ENCODE assay signal across 39 cellular contexts in genomic region chr18:54426085-54426665, GRCh38.
"Had no signal": no experiment of that assay in that cellular context is flagged by ENCODE, and none has a peak within 500 bp of the region (broad histone marks: within the 10 kb centered on the region; RNA-seq: fewer than 3 reads in every experiment).

No MANE protein-coding gene starts in this region.

- H3K4me1 ChIP-seq: adrenal gland, body of pancreas, breast epithelium had no signal

- H3K27me3 ChIP-seq: adrenal gland, body of pancreas, brain microvascular endothelial cell, breast epithelium had no signal

- H3K4me3 Mint-ChIP-seq: activated CD4-positive, alpha-beta memory T cell treated with anti-CD3 and anti-CD28 coated beads, Interleukin-2, amount 10 ng/mL, durations not matched to agents 7 days and 5 days; activated CD4-positive, alpha-beta T cell treated with anti-CD3 and anti-CD28 coated beads for 36 hours; activated CD4-positive, alpha-beta T cell treated with anti-CD3 and anti-CD28 coated beads, Interleukin-2, amount 10 ng/mL, durations not matched to agents 7 days and 5 days; activated CD8-positive, alpha-beta memory T cell treated with anti-CD3 and anti-CD28 coated beads, Interleukin-2, amount 10 ng/mL, durations not matched to agents 7 days and 5 days; activated CD8-positive, alpha-beta T cell treated with anti-CD3 and anti-CD28 coated beads, Interleukin-2, amount 10 ng/mL, durations not matched to agents 7 days and 5 days; activated naive CD4-positive, alpha-beta T cell treated with anti-CD3 and anti-CD28 coated beads for 36 hours; activated naive CD8-positive, alpha-beta T cell treated with anti-CD3 and anti-CD28 coated beads for 36 hours; activated T-cell treated with anti-CD3 and anti-CD28 coated beads, Interleukin-2, amount 50 U/mL, for 24 hours; activated T-cell treated with anti-CD3 and anti-CD28 coated beads, Interleukin-2, amount 50 U/mL, for 72 hours; activated T-helper 1 cell treated with anti-CD3 and anti-CD28 coated beads, Interleukin-12 subunit alpha, Interleukin-12 subunit beta, Interleukin-2, Interleukin-4 antibody, amounts not matched to agents 30 ng/mL and 10 ng/mL and 1 ng/mL, durations not matched to agents 14 hours and 24 hours and 36 hours; activated T-helper 17 cell treated with anti-CD3 and anti-CD28 coated beads, Interleukin-2, amount 50 U/mL, for 72 hours; T-helper 1 cell treated with Interleukin-12 subunit alpha and Interleukin-12 subunit beta and Interleukin-4 antibody, amounts not matched to agents 30 μg/mL and 1 μg/mL, for 36 hours; T-helper 2 cell treated with Interferon-gamma antibody and Interleukin-4, amounts not matched to agents 5 μg/mL and 100 μg/mL, for 36 hours; WTC11 had no signal

- H3K4me3 ChIP-seq: adrenal gland, body of pancreas, breast epithelium had no signal

- H3K36me3 Mint-ChIP-seq: activated CD8-positive, alpha-beta memory T cell treated with anti-CD3 and anti-CD28 coated beads, Interleukin-2, amount 10 ng/mL, durations not matched to agents 7 days and 5 days; activated naive CD4-positive, alpha-beta T cell treated with anti-CD3 and anti-CD28 coated beads, Interleukin-2, amount 50 U/mL, for 72 hours; activated naive CD8-positive, alpha-beta T cell treated with anti-CD3 and anti-CD28 coated beads for 36 hours; WTC11 had no signal

- H3K36me3 ChIP-seq: adrenal gland, brain microvascular endothelial cell, breast epithelium, WERI-Rb-1 had no signal

- H3K27ac ChIP-seq: adrenal gland, body of pancreas, brain microvascular endothelial cell, breast epithelium, WERI-Rb-1 had no signal

- ATAC-seq: activated CD4-positive, alpha-beta T cell treated with anti-CD3 and anti-CD28 coated beads for 36 hours; activated CD4-positive, CD25-positive, alpha-beta regulatory T cell treated with anti-CD3 and anti-CD28 coated beads, Interleukin-2, amount 50 U/mL, for 24 hours; activated CD8-positive, alpha-beta memory T cell treated with anti-CD3 and anti-CD28 coated beads, Interleukin-2, amount 10 ng/mL, durations not matched to agents 7 days and 5 days; activated CD8-positive, alpha-beta T cell treated with anti-CD3 and anti-CD28 coated beads, Interleukin-2, amount 10 ng/mL, durations not matched to agents 7 days and 5 days; activated naive CD4-positive, alpha-beta T cell treated with anti-CD3 and anti-CD28 coated beads, Interleukin-2, amount 50 U/mL, for 72 hours; activated T-cell treated with anti-CD3 and anti-CD28 coated beads, Interleukin-2, amount 50 U/mL, for 72 hours; activated T-helper 17 cell treated with anti-CD3 and anti-CD28 coated beads, Interleukin-2, amount 50 U/mL, for 72 hours; body of pancreas; WTC11 had no signal

- FAIRE-seq: astrocyte, TTC549 had no signal

- H3K27ac Mint-ChIP-seq: activated CD4-positive, alpha-beta memory T cell treated with anti-CD3 and anti-CD28 coated beads, Interleukin-2, amount 10 ng/mL, durations not matched to agents 7 days and 5 days; activated CD4-positive, alpha-beta T cell treated with anti-CD3 and anti-CD28 coated beads for 36 hours; activated CD4-positive, alpha-beta T cell treated with anti-CD3 and anti-CD28 coated beads, Interleukin-2, amount 10 ng/mL, durations not matched to agents 7 days and 5 days; activated CD8-positive, alpha-beta memory T cell treated with anti-CD3 and anti-CD28 coated beads, Interleukin-2, amount 10 ng/mL, durations not matched to agents 7 days and 5 days; activated CD8-positive, alpha-beta T cell treated with anti-CD3 and anti-CD28 coated beads, Interleukin-2, amount 10 ng/mL, durations not matched to agents 7 days and 5 days; activated naive CD4-positive, alpha-beta T cell treated with anti-CD3 and anti-CD28 coated beads for 36 hours; activated naive CD4-positive, alpha-beta T cell treated with anti-CD3 and anti-CD28 coated beads, Interleukin-2, amount 50 U/mL, for 72 hours; activated naive CD8-positive, alpha-beta T cell treated with anti-CD3 and anti-CD28 coated beads for 36 hours; activated T-cell treated with anti-CD3 and anti-CD28 coated beads, Interleukin-2, amount 50 U/mL, for 24 hours; activated T-cell treated with anti-CD3 and anti-CD28 coated beads, Interleukin-2, amount 50 U/mL, for 72 hours; activated T-helper 1 cell treated with anti-CD3 and anti-CD28 coated beads, Interleukin-12 subunit alpha, Interleukin-12 subunit beta, Interleukin-2, Interleukin-4 antibody, amounts not matched to agents 30 ng/mL and 10 ng/mL and 1 ng/mL, durations not matched to agents 14 hours and 24 hours and 36 hours; activated T-helper 17 cell treated with anti-CD3 and anti-CD28 coated beads, Interleukin-2, amount 50 U/mL, for 72 hours; T-helper 1 cell treated with Interleukin-12 subunit alpha and Interleukin-12 subunit beta and Interleukin-4 antibody, amounts not matched to agents 30 μg/mL and 1 μg/mL, for 36 hours; T-helper 2 cell treated with Interferon-gamma antibody and Interleukin-4, amounts not matched to agents 5 μg/mL and 100 μg/mL, for 36 hours; WTC11 had no signal

- DNase-seq: activated CD4-positive, alpha-beta memory T cell treated with anti-CD3 and anti-CD28 coated beads, Interleukin-2, amount 10 ng/mL, durations not matched to agents 7 days and 5 days; activated CD4-positive, alpha-beta T cell treated with anti-CD3 and anti-CD28 coated beads for 1 hour; activated CD4-positive, alpha-beta T cell treated with anti-CD3 and anti-CD28 coated beads for 36 hours; activated CD4-positive, alpha-beta T cell treated with anti-CD3 and anti-CD28 coated beads for 48 hours; activated CD4-positive, alpha-beta T cell treated with anti-CD3 and anti-CD28 coated beads, Interleukin-2, amount 10 ng/mL, durations not matched to agents 7 days and 5 days; activated CD4-positive, alpha-beta T cell treated with anti-CD3 and anti-CD28 coated beads, Interleukin-2, amount 50 U/mL, for 48 hours; activated CD4-positive, CD25-positive, alpha-beta regulatory T cell; activated CD8-positive, alpha-beta memory T cell treated with anti-CD3 and anti-CD28 coated beads for 24 hours; activated CD8-positive, alpha-beta memory T cell treated with anti-CD3 and anti-CD28 coated beads, Interleukin-2, amount 10 ng/mL, durations not matched to agents 7 days and 5 days; activated CD8-positive, alpha-beta memory T cell treated with anti-CD3 and anti-CD28 coated beads, Interleukin-2, amount 50 U/mL, for 48 hours; activated CD8-positive, alpha-beta T cell treated with anti-CD3 and anti-CD28 coated beads, Interleukin-2, amount 10 ng/mL, durations not matched to agents 7 days and 5 days; activated effector memory CD4-positive, alpha-beta T cell treated with anti-CD3 and anti-CD28 coated beads, Interleukin-2, amount 50 U/mL, for 16 hours; activated gamma-delta T cell treated with Interleukin-2 at 50 U/mL for 16 hours; activated naive CD4-positive, alpha-beta T cell; activated naive CD4-positive, alpha-beta T cell treated with anti-CD3 and anti-CD28 coated beads for 36 hours; activated naive CD4-positive, alpha-beta T cell treated with anti-CD3 and anti-CD28 coated beads, Interleukin-2, amount 50 U/mL, for 16 hours; activated naive CD8-positive, alpha-beta T cell treated with anti-CD3 and anti-CD28 coated beads for 36 hours; activated T-cell treated with anti-CD3 and anti-CD28 coated beads, Interleukin-2, amount 50 U/mL, for 24 hours; activated T-cell treated with anti-CD3 and anti-CD28 coated beads, Interleukin-2, amount 50 U/mL, for 72 hours; adrenal gland; amniotic stem cell; aorta; body of pancreas; brain microvascular endothelial cell; central memory CD4-positive, alpha-beta T cell; T-helper 1 cell; T-helper 2 cell; T-helper 9 cell; WERI-Rb-1 had no signal

- H3K4me1 Mint-ChIP-seq: activated CD4-positive, alpha-beta memory T cell treated with anti-CD3 and anti-CD28 coated beads, Interleukin-2, amount 10 ng/mL, durations not matched to agents 7 days and 5 days; activated CD4-positive, alpha-beta T cell treated with anti-CD3 and anti-CD28 coated beads for 36 hours; activated CD4-positive, alpha-beta T cell treated with anti-CD3 and anti-CD28 coated beads, Interleukin-2, amount 10 ng/mL, durations not matched to agents 7 days and 5 days; activated CD8-positive, alpha-beta memory T cell treated with anti-CD3 and anti-CD28 coated beads, Interleukin-2, amount 10 ng/mL, durations not matched to agents 7 days and 5 days; activated naive CD8-positive, alpha-beta T cell treated with anti-CD3 and anti-CD28 coated beads for 36 hours; activated T-helper 17 cell treated with anti-CD3 and anti-CD28 coated beads, Interleukin-2, amount 50 U/mL, for 72 hours had no signal

- H3K9me3 ChIP-seq: adrenal gland, body of pancreas, breast epithelium had no signal

- H3K9me3 Mint-ChIP-seq: activated CD4-positive, alpha-beta memory T cell treated with anti-CD3 and anti-CD28 coated beads, Interleukin-2, amount 10 ng/mL, durations not matched to agents 7 days and 5 days; activated CD4-positive, alpha-beta T cell treated with anti-CD3 and anti-CD28 coated beads, Interleukin-2, amount 10 ng/mL, durations not matched to agents 7 days and 5 days; activated naive CD4-positive, alpha-beta T cell treated with anti-CD3 and anti-CD28 coated beads for 36 hours; activated naive CD4-positive, alpha-beta T cell treated with anti-CD3 and anti-CD28 coated beads, Interleukin-2, amount 50 U/mL, for 72 hours; activated naive CD8-positive, alpha-beta T cell treated with anti-CD3 and anti-CD28 coated beads for 36 hours; activated T-cell treated with anti-CD3 and anti-CD28 coated beads, Interleukin-2, amount 50 U/mL, for 24 hours; activated T-cell treated with anti-CD3 and anti-CD28 coated beads, Interleukin-2, amount 50 U/mL, for 72 hours; activated T-helper 1 cell treated with anti-CD3 and anti-CD28 coated beads, Interleukin-12 subunit alpha, Interleukin-12 subunit beta, Interleukin-2, Interleukin-4 antibody, amounts not matched to agents 30 ng/mL and 10 ng/mL and 1 ng/mL, durations not matched to agents 14 hours and 24 hours and 36 hours; activated T-helper 17 cell treated with anti-CD3 and anti-CD28 coated beads, Interleukin-2, amount 50 U/mL, for 72 hours; T-helper 1 cell treated with Interleukin-12 subunit alpha and Interleukin-12 subunit beta and Interleukin-4 antibody, amounts not matched to agents 30 μg/mL and 1 μg/mL, for 36 hours; T-helper 2 cell treated with Interferon-gamma antibody and Interleukin-4, amounts not matched to agents 5 μg/mL and 100 μg/mL, for 36 hours; WTC11 had no signal
